11 cellular contexts compared by ENCODE assay signal in the genomic region with DNA sequence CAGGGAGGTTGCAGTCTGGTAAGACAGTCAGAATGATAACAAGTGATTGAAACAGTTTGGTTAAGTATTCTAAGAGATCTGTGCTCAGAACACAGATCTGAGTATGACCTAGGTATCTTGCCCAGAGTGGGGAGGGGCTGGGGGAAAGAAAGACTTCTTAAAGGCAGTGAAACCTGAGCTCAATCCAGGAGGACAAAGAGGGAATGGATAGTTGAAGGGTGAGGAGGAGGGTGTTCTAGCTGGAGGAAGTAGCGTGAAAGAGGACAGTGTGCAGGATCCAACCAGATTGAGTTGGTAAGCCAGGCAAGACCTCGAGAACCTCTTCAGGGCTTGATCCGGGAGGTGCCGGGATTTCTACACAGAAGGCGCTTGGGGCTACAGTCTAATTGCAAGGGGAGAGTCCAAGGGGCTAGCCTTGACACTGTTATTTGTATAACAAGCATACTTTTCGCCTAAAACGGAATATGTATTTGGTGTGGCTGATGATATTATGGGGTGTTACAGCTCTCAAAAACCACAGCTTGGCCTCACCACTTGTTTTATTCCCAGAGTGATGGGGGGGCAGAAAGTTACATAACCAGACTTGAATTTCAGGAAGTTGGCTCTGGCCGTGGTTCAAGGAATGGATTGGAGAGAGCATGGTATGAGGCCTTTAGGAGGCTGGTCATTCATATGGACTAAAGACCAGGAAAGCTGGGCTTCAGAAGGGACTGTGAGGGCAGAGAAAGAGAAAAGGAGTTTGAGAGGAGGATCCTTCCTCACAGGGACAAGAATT. TPM values are rescaled to one million over a fixed set of nuclear protein-coding genes. Genes with fewer than 3 reads are reported as not detected.
DNase-seq lines count a peak whose midpoint lies in the region; ATAC-seq, FAIRE-seq and TF ChIP-seq lines count a peak whose summit lies in the region.
"Had no signal": no experiment of that assay in that cellular context is flagged by ENCODE, and none has a peak within 500 bp of the region (broad histone marks: within the 10 kb centered on the region; RNA-seq: fewer than 3 reads in every experiment).

No MANE protein-coding gene starts in this region.

- H3F3A ChIP-seq in MM.1S (ENCODE audit: insufficient read depth, low read length) = no peaks in the 10 kb centered on the region

- peaks cover 51 to 71% (median 53%) of the 10 kb centered on the region in 3 donors for H3K4me1 Mint-ChIP-seq in IgD-negative memory B cell

- CTCF ChIA-PET in GM12878 (lab: Yijun Ruan, JAX) = interaction anchor here (0.9 to 2.4 kb wide), 8 partner anchors 9 to 193 kb away, joined by 3 to 12 read pairs (median 4); no protein-coding TSS in a partner anchor

- H3K27ac ChIP-seq in GM12878 (ENCODE audit: control insufficient read depth, insufficient read depth) (peak overlapping the region; percentile 55), kidney (ENCODE audit: low read depth in 2 of 2, low read length in 2 of 2) (peak overlapping the region in 1 of 2 donors; percentile 36), MM.1S (ENCODE audit: low read length) (no peak overlapping the region)

- WGBS in GM12878 (ENCODE audit: insufficient coverage, insufficient replicate concordance, low lambda C conversion rate, missing lambda C conversion rate) = 80% methylated on average over 8 of the region's 8 CpGs

- ATAC-seq in GM12878 = no peak

- H3K36me3 Mint-ChIP-seq in IgD-negative memory B cell = peaks cover 3% of the 10 kb centered on the region
- H3K36me3 Mint-ChIP-seq: mesothelial cell of epicardium had no signal

- TF ChIP-seq EP300 in GM12878 (IDR thresholded peaks at IDR 0.05; ENCODE audit: borderline replicate concordance in 1 of 2, control insufficient read depth in 1 of 2, low read depth in 2 of 2, low read length in 2 of 2) = no peak

- H4K20me1 ChIP-seq in GM12878 (ENCODE audit: control insufficient read depth, insufficient read depth) (0 out of 2 replicates have a peak, but pooled peaks cover 3% of the 10 kb centered on the region), MM.1S (ENCODE audit: insufficient read depth, low read length) (no peaks in the 10 kb centered on the region)

- TF ChIP-seq POLR2A in GM12878 (IDR thresholded peaks at IDR 0.05; ENCODE audit: low read depth, low read length) = no peak

- no peaks in the 10 kb centered on the region for H3K9me2 ChIP-seq in MM.1S (replicated peaks; ENCODE audit: insufficient read depth, low read length)

- DNase-seq in AG10803 (ENCODE audit: low read depth) (peak; percentile 31), GM12878 (ENCODE audit: low read depth, low spot score) (no peak), lung microvascular endothelial cell (ENCODE audit: low read depth in 2 of 2) (peak; percentile 46 to 58), NCI-H510A (lab: John Stamatoyannopoulos, UW) (no peak), kidney (no peak), MM.1S (no peak), ureter (ENCODE audit: low spot score) (no peak)
- DNase-seq: stimulated activated CD4-positive, alpha-beta T cell treated with anti-CD3 and anti-CD28 coated beads, Interleukin-4, amount 100 ng/mL, for 1 hour had no signal

- peaks cover 0 to 25% of the 10 kb centered on the region in 2 experiments; a peak in 1 of 4 replicates for H3K36me3 ChIP-seq in GM12878 (ENCODE audit: control insufficient read depth in 2 of 2, insufficient read depth in 2 of 2, low read length in 1 of 2)
- H3K36me3 ChIP-seq in kidney (ENCODE audit: control insufficient read depth in 1 of 2, insufficient read depth in 2 of 2, low read length in 2 of 2) = no peaks in the 10 kb centered on the region
- H3K36me3 ChIP-seq in MM.1S (replicated peaks; ENCODE audit: insufficient read depth, low read length) = no peaks in the 10 kb centered on the region

- H3K4me3 Mint-ChIP-seq in IgD-negative memory B cell = peak overlapping the region; percentile 23 to 91 (median 56)
- H3K4me3 Mint-ChIP-seq: mesothelial cell of epicardium had no signal

- H2AFZ ChIP-seq in GM12878 (ENCODE audit: control insufficient read depth, low read depth, low read length) (no peak overlapping the region; the same call in 1 of the 2 replicates), MM.1S (ENCODE audit: low read length) (no peak overlapping the region)

- peaks cover 39% of the 10 kb centered on the region for H3K4me1 ChIP-seq in GM12878 (ENCODE audit: control insufficient read depth, insufficient read depth, low read length)
- H3K4me1 ChIP-seq in kidney (ENCODE audit: control insufficient read depth in 1 of 2, insufficient read depth in 1 of 2, low read depth in 1 of 2, low read length in 2 of 2) = peaks cover 3 to 8% of the 10 kb centered on the region in 2 donors
- H3K4me1 ChIP-seq in MM.1S (ENCODE audit: low read length) = 0 out of 2 replicates have a peak, but pooled peaks cover 9% of the 10 kb centered on the region

- H3K9me3 ChIP-seq in GM12878 (replicated peaks; ENCODE audit: control insufficient read depth, insufficient read depth, low read length) = no peaks in the 10 kb centered on the region
- H3K9me3 ChIP-seq in kidney (ENCODE audit: control insufficient read depth in 1 of 2, low read length in 2 of 2) = no peaks in the 10 kb centered on the region
- no peaks in the 10 kb centered on the region for H3K9me3 ChIP-seq in MM.1S (replicated peaks; ENCODE audit: insufficient read depth, low read length)

- peaks cover 66% of the 10 kb centered on the region for H3K79me2 ChIP-seq in GM12878 (ENCODE audit: control insufficient read depth, insufficient read depth, low read length)
- H3K79me2 ChIP-seq in MM.1S (ENCODE audit: low read length) = peaks cover 75% of the 10 kb centered on the region

- H3K4me2 ChIP-seq in GM12878 (ENCODE audit: control insufficient read depth, insufficient read depth) = peak overlapping the region; percentile 39; the same call in 1 of the 2 replicates
- no peak overlapping the region for H3K4me2 ChIP-seq in MM.1S (ENCODE audit: low read depth, low read length)

- no peak overlapping the region for H3K9ac ChIP-seq in GM12878 (ENCODE audit: control insufficient read depth, insufficient read depth, low read length)
- H3K9ac ChIP-seq in kidney (ENCODE audit: low read length in 2 of 2) = no peak overlapping the region
- no peak overlapping the region for H3K9ac ChIP-seq in MM.1S (ENCODE audit: low read length)

- no peaks in the 10 kb centered on the region for H3K9me3 Mint-ChIP-seq in IgD-negative memory B cell
- H3K9me3 Mint-ChIP-seq: mesothelial cell of epicardium had no signal

- no peak overlapping the region for H3K4me3 ChIP-seq in AG10803 (ENCODE audit: low read length)
- H3K4me3 ChIP-seq in GM12878 = no peak overlapping the region
- no peak overlapping the region for H3K4me3 ChIP-seq in kidney (ENCODE audit: low read length in 2 of 2)
- no peak overlapping the region for H3K4me3 ChIP-seq in MM.1S (ENCODE audit: low read length)

- TF ChIP-seq RAD21 in GM12878 (IDR thresholded peaks at IDR 0.05; ENCODE audit: insufficient read depth, low read depth, low read length) = no peak

- no peak for FAIRE-seq in GM12878 (lab: Jason Lieb, UNC)
- FAIRE-seq in kidney (lab: Jason Lieb, UNC) = no peak

- SMC1A ChIA-PET in GM12878 (lab: Charles Lee; ENCODE audit: uncharacterized antibody, unreplicated experiment) = interaction anchor here (1.3 to 6.1 kb wide), 8 partner anchors 11 to 165 kb away, joined by 4 to 70 read pairs (median 8); no protein-coding TSS in a partner anchor

- peak overlapping the region; percentile 59 to 95 (median 95) for H3K27ac Mint-ChIP-seq in IgD-negative memory B cell
- H3K27ac Mint-ChIP-seq: mesothelial cell of epicardium had no signal

- TF ChIP-seq CTCF in AG10803 (conservative IDR thresholded peaks at IDR 0.05; ENCODE audit: low read length) (no peak), GM12878 (IDR thresholded peaks at IDR 0.05 in 2 of 3, conservative IDR thresholded peaks at IDR 0.05 in 1 of 3; ENCODE audit: control insufficient read depth in 2 of 3, extremely low read depth in 1 of 3, insufficient read depth in 1 of 3, low read depth in 3 of 3, low read length in 3 of 3) (no peak), kidney (IDR thresholded peaks at IDR 0.05; ENCODE audit: borderline replicate concordance, extremely low read depth, insufficient read depth) (no peak), MM.1S (IDR thresholded peaks at IDR 0.05; ENCODE audit: low read length) (no peak)

- no peaks in the 10 kb centered on the region for H3K27me3 ChIP-seq in GM12878 (replicated peaks in 1 of 2; ENCODE audit: control insufficient read depth in 2 of 2, insufficient read depth in 2 of 2, low read length in 1 of 2)
- H3K27me3 ChIP-seq in MM.1S (replicated peaks; ENCODE audit: insufficient read depth, low read length) = no peaks in the 10 kb centered on the region

- in situ Hi-C loops in GM12878 (cut with MboI) = no loop called here

- intact Hi-C loops in GM12878 (cut with micrococcal nuclease; ENCODE audit: unreplicated experiment) (no loop called here), kidney (cut with DNase I) (no loop called here)

- H3K27me3 Mint-ChIP-seq in IgD-negative memory B cell = no peaks in the 10 kb centered on the region

- BruUV-seq in GM12878 (replicated peaks; lab: Mats Ljungman, UMichigan) = no TSS peak

- RAD21 ChIA-PET in GM12878 (lab: Charles Lee; ENCODE audit: unreplicated experiment) = interaction anchor here (0.8 to 5.5 kb wide), 8 partner anchors 9 to 48 kb away, joined by 3 to 25 read pairs (median 6); no protein-coding TSS in a partner anchor

- POLR2A ChIA-PET in GM12878 (lab: Charles Lee) = interaction anchor here (1.1 to 2.5 kb wide), 8 partner anchors 11 to 104 kb away, joined by 3 to 16 read pairs (median 6); no protein-coding TSS in a partner anchor

TF ChIP-seq in GM12878, 131 proteins besides CTCF, POLR2A, EP300 and RAD21 (continues in another document):
- no peak for TF ChIP-seq HDGF (IDR thresholded peaks at IDR 0.05)

RNA-seq across cellular contexts. Expression of a gene that starts 19.1 kb away (rescaled TPM):
- 249 TPM for polyA plus RNA-seq in IgD-negative memory B cell
- 50.6 and 59.2 TPM in 2 replicates for total RNA-seq in GM12878 (2013; cell fraction: nucleolus; rRNA removed)
- total RNA-seq in GM12878 (2014; rRNA removed) = 64.2 and 65.7 TPM in 2 replicates
- 73.6 and 76.7 TPM in 2 replicates for total RNA-seq in GM12878 (2014; rRNA removed; fragmentation: Illumina TruSeq; extraction: Trizol)
- 77.4 and 78.3 TPM in 2 replicates for total RNA-seq in GM12878 (2021)
- polyA plus RNA-seq in GM12878 (2011; ENCODE audit: low read depth) = 42.5 TPM
- polyA plus RNA-seq in GM12878 (2011; rRNA removed) = 54.8 and 59.3 TPM in 2 replicates
- polyA plus RNA-seq in GM12878 (2011; cell fraction: cytosol; rRNA removed) = 37.4 and 40.7 TPM in 2 replicates
- polyA plus RNA-seq in GM12878 (2011; cell fraction: nucleus; rRNA removed) = 21.2 and 25.8 TPM in 2 replicates
- polyA plus RNA-seq in GM12878 (2012) = 62.9 and 72.8 TPM in 2 replicates
- polyA plus RNA-seq in GM12878 (2014; fragmentation: Illumina TruSeq; extraction: Trizol) = 56.8 and 71.5 TPM in 2 replicates
- polyA plus RNA-seq in GM12878 (2014; fragmentation: Nextera tagmentation; extraction: Ambion mirVana) = 10 to 100 TPM; 11.4 to 18.9 TPM
- 69.6 and 71.7 TPM in 2 replicates for polyA plus RNA-seq in GM12878 (2014; rRNA removed)
- 10 to 100 TPM; 74.6 to 75.7 TPM for polyA plus RNA-seq in GM12878 (2016; fragmentation: Nextera tagmentation; extraction: Ambion mirVana)
- 45.6 and 53.5 TPM in 2 replicates for polyA minus RNA-seq in GM12878 (2011; rRNA and poly(A)+ RNA removed)
- polyA minus RNA-seq in GM12878 (2011; cell fraction: cytosol; rRNA and poly(A)+ RNA removed) = 19.9 and 20.6 TPM in 2 replicates
- 12.7 and 26.7 TPM in 2 replicates for polyA minus RNA-seq in GM12878 (2011; cell fraction: nucleus; rRNA and poly(A)+ RNA removed)
- total RNA-seq in lung microvascular endothelial cell = 21.4 and 99.8 TPM in 2 replicates
- total RNA-seq in kidney = 18.3 TPM
- 3.9 TPM for polyA plus RNA-seq in kidney (ENCODE audit: insufficient read depth, low read depth, low replicate concordance)
- total RNA-seq in ureter = 8.7 TPM
- total RNA-seq: HT1080 had no signal

Comparison
In these comparisons a context has a peak if more than half of its experiments do, and no peak if none do; other contexts are left out.
1. DNase-seq: peak in AG10803 (single experiment) and lung microvascular endothelial cell (2 of 2); none in GM12878 (single experiment), NCI-H510A (single experiment), kidney (single experiment), MM.1S (single experiment) and ureter (single experiment).